10 cellular contexts compared by ENCODE assay signal in genomic region chr3:126355251-126355650, GRCh38. TPM values are rescaled to one million over a fixed set of nuclear protein-coding genes. Genes with fewer than 3 reads are reported as not detected.
DNase-seq lines count a peak whose midpoint lies in the region; ATAC-seq and TF ChIP-seq lines count a peak whose summit lies in the region.
"Had no signal": no experiment of that assay in that cellular context is flagged by ENCODE, and none has a peak within 500 bp of the region (broad histone marks: within the 10 kb centered on the region; RNA-seq: fewer than 3 reads in every experiment).

No MANE protein-coding gene starts in this region.

- H3K27me3 ChIP-seq in liver (ENCODE audit: control insufficient read depth in 4 of 4, insufficient read depth in 4 of 4, low read length in 3 of 4) (no peaks in the 10 kb centered on the region), subcutaneous abdominal adipose tissue (ENCODE audit: control insufficient read depth in 5 of 5, insufficient read depth in 4 of 5, low read length in 5 of 5) (peaks cover 0 to 2% (median 0%) of the 10 kb centered on the region in 5 donors)

- peak overlapping the region; percentile 37 to 60 (median 44) for H3K4me3 ChIP-seq in liver (ENCODE audit: low read depth in 1 of 3, low read length in 3 of 3)
- H3K4me3 ChIP-seq in subcutaneous abdominal adipose tissue (ENCODE audit: low read depth in 1 of 5, low read length in 5 of 5) = peak overlapping the region; percentile 56 to 84 (median 74)
- H3K4me3 ChIP-seq: A549 had no signal

- no peaks in the 10 kb centered on the region for H3K9me3 Mint-ChIP-seq in activated naive CD8-positive, alpha-beta T cell treated with anti-CD3 and anti-CD28 coated beads, Interleukin-2, amount 50 U/mL, for 24 hours

- 39% methylated on average over 3 of the region's 3 CpGs for WGBS in liver

- H3K36me3 ChIP-seq in liver (ENCODE audit: control insufficient read depth in 4 of 4, insufficient read depth in 3 of 4, low read depth in 1 of 4, low read length in 3 of 4) = peaks cover 0 to 4% (median 0%) of the 10 kb centered on the region in 4 donors
- H3K36me3 ChIP-seq in subcutaneous abdominal adipose tissue (ENCODE audit: control insufficient read depth in 5 of 5, insufficient read depth in 5 of 5, low read length in 5 of 5) = peaks cover 0 to 21% (median 13%) of the 10 kb centered on the region in 5 donors

- H3K4me1 Mint-ChIP-seq in activated naive CD8-positive, alpha-beta T cell treated with anti-CD3 and anti-CD28 coated beads, Interleukin-2, amount 50 U/mL, for 24 hours = peaks cover 11% of the 10 kb centered on the region

- peaks cover 38% of the 10 kb centered on the region for H3K27me3 Mint-ChIP-seq in activated naive CD8-positive, alpha-beta T cell treated with anti-CD3 and anti-CD28 coated beads, Interleukin-2, amount 50 U/mL, for 24 hours

- no peak overlapping the region for H3K27ac Mint-ChIP-seq in activated naive CD8-positive, alpha-beta T cell treated with anti-CD3 and anti-CD28 coated beads, Interleukin-2, amount 50 U/mL, for 24 hours

- no peak for ATAC-seq in activated naive CD8-positive, alpha-beta T cell treated with anti-CD3 and anti-CD28 coated beads, Interleukin-2, amount 50 U/mL, for 24 hours
- ATAC-seq in GM18861 (IDR thresholded peaks at IDR 0.05; ENCODE audit: unreplicated experiment) = no peak
- ATAC-seq: A549 had no signal

- DNase-seq in NCI-H510A treated with DMSO at 0.1 percent for 48 hours (lab: John Stamatoyannopoulos, UW) = peak; percentile 13
- no peak for DNase-seq in NCI-H510A (lab: John Stamatoyannopoulos, UW)
- no peak for DNase-seq in activated naive CD8-positive, alpha-beta T cell treated with anti-CD3 and anti-CD28 coated beads, Interleukin-2, amount 50 U/mL, for 24 hours
- DNase-seq in NCI-H2196 treated with DMSO at 0.1 percent for 48 hours (lab: John Stamatoyannopoulos, UW; ENCODE audit: unreplicated experiment) = no peak
- DNase-seq in pons (ENCODE audit: low spot score) = no peak
- DNase-seq: activated CD4-positive, alpha-beta T cell treated with anti-CD3 and anti-CD28 coated beads for 4 hours had no signal

- TF ChIP-seq RAD21 in liver (IDR thresholded peaks at IDR 0.05) = no peak

- peak overlapping the region; percentile 36 for H3K4me3 Mint-ChIP-seq in activated naive CD8-positive, alpha-beta T cell treated with anti-CD3 and anti-CD28 coated beads, Interleukin-2, amount 50 U/mL, for 24 hours

- no peak for TF ChIP-seq CTCF in liver (IDR thresholded peaks at IDR 0.05; ENCODE audit: low read depth, low read length, missing input control)

- H3K9me3 ChIP-seq in liver (ENCODE audit: control insufficient read depth in 4 of 4, low read length in 3 of 4) (no peaks in the 10 kb centered on the region), subcutaneous abdominal adipose tissue (ENCODE audit: control insufficient read depth in 5 of 5, low read length in 5 of 5) (peaks cover 0 to 2% (median 0%) of the 10 kb centered on the region in 5 donors)
- H3K9me3 ChIP-seq: A549 had no signal

- peak overlapping the region; percentile 88 to 99 for H3K27ac ChIP-seq in liver (ENCODE audit: low read depth in 1 of 2, low read length in 2 of 2)
- peak overlapping the region; percentile 93 for H3K27ac ChIP-seq in subcutaneous abdominal adipose tissue (ENCODE audit: low read depth, low read length)
- H3K27ac ChIP-seq: A549 had no signal

- H3K36me3 Mint-ChIP-seq in activated naive CD8-positive, alpha-beta T cell treated with anti-CD3 and anti-CD28 coated beads, Interleukin-2, amount 50 U/mL, for 24 hours (ENCODE audit: low read depth) = no peaks in the 10 kb centered on the region

- H3K9ac ChIP-seq in liver (ENCODE audit: low read depth in 1 of 2, low read length in 2 of 2) (peak overlapping the region; percentile 65 to 95), subcutaneous abdominal adipose tissue (ENCODE audit: low read length in 5 of 5) (peak overlapping the region in 4 of 5 donors; percentile 56 to 78 (median 71))

- H3K4me1 ChIP-seq in liver (ENCODE audit: control insufficient read depth in 4 of 4, insufficient read depth in 4 of 4, low read length in 3 of 4) (peaks cover 10 to 62% (median 43%) of the 10 kb centered on the region in 4 donors), subcutaneous abdominal adipose tissue (ENCODE audit: control insufficient read depth in 5 of 5, insufficient read depth in 5 of 5, low read length in 5 of 5) (peaks cover 9 to 79% (median 71%) of the 10 kb centered on the region in 5 donors)
- H3K4me1 ChIP-seq: A549 had no signal

TF ChIP-seq in liver, 16 proteins besides CTCF, POLR2A, EP300 and RAD21:
- TF ChIP-seq GABPA (IDR thresholded peaks at IDR 0.05 in 1 of 2, conservative IDR thresholded peaks at IDR 0.05 in 1 of 2) (no peak), ATF3 (IDR thresholded peaks at IDR 0.05) (no peak), FOXA1 (IDR thresholded peaks at IDR 0.05) (no peak), MAX (IDR thresholded peaks at IDR 0.05) (no peak), HNF4G (IDR thresholded peaks at IDR 0.05) (no peak), ZBTB33 (IDR thresholded peaks at IDR 0.05) (no peak)

RNA-seq across cellular contexts. Expression of gene KLF15, which starts 2.0 kb away (rescaled TPM):
- 100 to 1,000 TPM in 1 of 2 donors, 10 to 100 TPM in 1; 21.4 to 103 TPM for total RNA-seq in liver
- polyA plus RNA-seq in liver = 10 to 100 TPM; 27.6 to 71.0 TPM
- polyA plus RNA-seq: A549 had no signal

RNA-seq across cellular contexts. Expression of gene CFAP100, which starts 39.5 kb away (rescaled TPM):
- total RNA-seq in liver = not detected
- polyA plus RNA-seq in liver = not detected
- polyA plus RNA-seq: A549 had no signal
